17 cellular contexts compared by ENCODE assay signal in the genomic region with DNA sequence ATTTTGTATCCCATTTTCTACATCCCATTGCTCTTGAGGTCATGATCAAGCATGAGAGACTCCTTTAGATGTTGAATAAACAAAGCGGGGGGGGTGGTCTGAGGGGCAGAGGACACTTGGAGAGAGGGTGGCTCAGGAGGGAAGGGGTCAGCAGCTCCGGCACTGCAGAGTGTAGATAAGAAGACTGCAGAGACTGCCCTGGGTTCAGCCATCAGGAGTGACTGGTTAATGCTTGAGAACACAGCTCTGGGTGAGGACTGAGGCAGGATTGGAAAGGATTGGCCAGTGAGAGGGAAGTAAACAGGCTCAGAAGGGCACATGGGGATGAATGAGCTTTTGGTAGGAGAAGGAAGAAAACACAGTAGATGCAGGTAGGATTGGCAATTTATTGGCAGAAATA.
"Had no signal": no experiment of that assay in that cellular context is flagged by ENCODE, and none has a peak within 500 bp of the region (broad histone marks: within the 10 kb centered on the region; RNA-seq: fewer than 3 reads in every experiment).

No MANE protein-coding gene starts in this region.

- H3K9me3 Mint-ChIP-seq: mesothelial cell of epicardium had no signal

- H3K27me3 ChIP-seq: dorsolateral prefrontal cortex, esophagus muscularis mucosa, gastroesophageal sphincter, heart left ventricle, hepatocyte, left lung had no signal

- H3K36me3 ChIP-seq: esophagus muscularis mucosa, gastroesophageal sphincter, heart left ventricle, left lung, lower lobe of right lung had no signal

- H3K4me3 Mint-ChIP-seq: mesothelial cell of epicardium had no signal

- H3K27ac Mint-ChIP-seq: mesothelial cell of epicardium had no signal

- H3K27ac ChIP-seq: coronary artery, dorsolateral prefrontal cortex, esophagus muscularis mucosa, foreskin keratinocyte, gastroesophageal sphincter, heart left ventricle, hepatocyte, left lung, lower lobe of right lung had no signal

- ATAC-seq: foreskin keratinocyte, gastroesophageal sphincter, heart left ventricle, left cardiac atrium, left lung, left ventricle myocardium superior, lower lobe of right lung, mucosa of descending colon had no signal

- H3K4me1 ChIP-seq: gastroesophageal sphincter, left lung had no signal

- H3K4me3 ChIP-seq: coronary artery, dorsolateral prefrontal cortex, esophagus muscularis mucosa, gastroesophageal sphincter, heart left ventricle, hepatocyte, left lung, lower lobe of right lung, mucosa of descending colon had no signal

- H3K9me3 ChIP-seq: esophagus muscularis mucosa, gastroesophageal sphincter, heart left ventricle, left lung, lower lobe of right lung, mucosa of descending colon had no signal

- DNase-seq: dermis blood vessel endothelial cell; dorsolateral prefrontal cortex; effector CD4-positive, alpha-beta T cell; effector memory CD4-positive, alpha-beta T cell; foreskin keratinocyte; heart left ventricle; left cardiac atrium; left lung; left ventricle myocardium superior; lower lobe of right lung; mesenchymal stem cell; mucosa of descending colon had no signal

- H3K36me3 Mint-ChIP-seq: mesothelial cell of epicardium had no signal
